ENCODE assay signal across 23 cellular contexts in genomic region chr12:68959457-68960161, GRCh38. TPM values are rescaled to one million over a fixed set of nuclear protein-coding genes. Genes with fewer than 3 reads are reported as not detected.
DNase-seq lines count a peak whose midpoint lies in the region; ATAC-seq and TF ChIP-seq lines count a peak whose summit lies in the region.
"Had no signal": no experiment of that assay in that cellular context is flagged by ENCODE, and none has a peak within 500 bp of the region (broad histone marks: within the 10 kb centered on the region; RNA-seq: fewer than 3 reads in every experiment).

No MANE protein-coding gene starts in this region.

- CTCF ChIA-PET in SK-N-SH (lab: Yijun Ruan, JAX) = interaction anchor here (1.0 kb wide), 1 partner anchor 11 kb away, joined by 3 read pairs; no protein-coding TSS in a partner anchor

- H3K27me3 ChIP-seq in SK-N-SH (ENCODE audit: insufficient read depth) (no peaks in the 10 kb centered on the region), ascending aorta (no peaks in the 10 kb centered on the region)
- H3K27me3 ChIP-seq: neural progenitor cell, Peyer's patch had no signal

- no peak for TF ChIP-seq EP300 in SK-N-SH (IDR thresholded peaks at IDR 0.05; ENCODE audit: borderline replicate concordance in 1 of 2, low read depth in 1 of 2, low read length in 1 of 2)

- H3K9ac ChIP-seq in SK-N-SH = no peak overlapping the region
- H3K9ac ChIP-seq: neural progenitor cell had no signal

- TF ChIP-seq RAD21 in SK-N-SH (IDR thresholded peaks at IDR 0.05; ENCODE audit: low read length) = no peak

- H3K36me3 Mint-ChIP-seq in CD14-positive monocyte = peaks cover 9 to 13% of the 10 kb centered on the region in 2 donors
- H3K36me3 Mint-ChIP-seq in activated T-helper 17 cell treated with anti-CD3 and anti-CD28 coated beads, Interleukin-2, amount 50 U/mL, for 72 hours (ENCODE audit: low read depth) = no peaks in the 10 kb centered on the region
- H3K36me3 Mint-ChIP-seq: neural progenitor cell had no signal

- peaks cover 53% of the 10 kb centered on the region for H3K4me1 Mint-ChIP-seq in CD14-positive monocyte
- peaks cover 25% of the 10 kb centered on the region for H3K4me1 Mint-ChIP-seq in activated T-helper 17 cell treated with anti-CD3 and anti-CD28 coated beads, Interleukin-2, amount 50 U/mL, for 72 hours
- H3K4me1 Mint-ChIP-seq: neural progenitor cell had no signal

- no peaks in the 10 kb centered on the region for H4K20me1 ChIP-seq in SK-N-SH (ENCODE audit: insufficient read depth)

- no peak overlapping the region for H3K27ac ChIP-seq in SK-N-SH (ENCODE audit: low read depth in 2 of 2, low read length in 1 of 2)
- no peak overlapping the region for H3K27ac ChIP-seq in ascending aorta
- H3K27ac ChIP-seq: 22Rv1, neural progenitor cell, Peyer's patch, SK-N-MC had no signal

- no peaks in the 10 kb centered on the region for H3F3A ChIP-seq in SK-N-SH (replicated peaks; ENCODE audit: insufficient read depth)

- no peaks in the 10 kb centered on the region for H3K79me2 ChIP-seq in SK-N-SH (ENCODE audit: insufficient read depth)

- H3K27me3 Mint-ChIP-seq in CD14-positive monocyte (ENCODE audit: low read depth in 3 of 3) = peaks cover 0 to 2% (median 0%) of the 10 kb centered on the region in 3 donors
- H3K27me3 Mint-ChIP-seq in activated T-helper 17 cell treated with anti-CD3 and anti-CD28 coated beads, Interleukin-2, amount 50 U/mL, for 72 hours = no peaks in the 10 kb centered on the region
- H3K27me3 Mint-ChIP-seq: type B pancreatic cell had no signal

- ATAC-seq in SK-N-SH treated with all-trans-retinoic acid at 6 μM for 48 hours (no peak), left colon (peak; percentile 39), GM19035 (IDR thresholded peaks at IDR 0.05; ENCODE audit: unreplicated experiment) (no peak)
- ATAC-seq in activated T-helper 17 cell treated with anti-CD3 and anti-CD28 coated beads, Interleukin-2, amount 50 U/mL, for 72 hours (replicated peaks) = peak; percentile 26
- ATAC-seq: HCT116, left ventricle myocardium superior, WTC11 had no signal

- peaks cover 0 to 13% (median 2%) of the 10 kb centered on the region in 7 donors for H3K9me3 Mint-ChIP-seq in CD14-positive monocyte
- no peaks in the 10 kb centered on the region for H3K9me3 Mint-ChIP-seq in activated T-helper 17 cell treated with anti-CD3 and anti-CD28 coated beads, Interleukin-2, amount 50 U/mL, for 72 hours

- no peak overlapping the region for H3K4me2 ChIP-seq in SK-N-SH
- H3K4me2 ChIP-seq: neural progenitor cell had no signal

- H3K36me3 ChIP-seq in SK-N-SH (replicated peaks in 1 of 2; ENCODE audit: control insufficient read depth in 1 of 2, insufficient read depth in 2 of 2, low read length in 1 of 2) (no peaks in the 10 kb centered on the region), ascending aorta (no peaks in the 10 kb centered on the region)
- H3K36me3 ChIP-seq: neural progenitor cell, Peyer's patch had no signal

- H3K4me3 Mint-ChIP-seq in CD14-positive monocyte = peak overlapping the region in 1 of 2 donors; percentile 23
- peak overlapping the region; percentile 67 for H3K4me3 Mint-ChIP-seq in activated T-helper 17 cell treated with anti-CD3 and anti-CD28 coated beads, Interleukin-2, amount 50 U/mL, for 72 hours
- H3K4me3 Mint-ChIP-seq: neural progenitor cell, type B pancreatic cell, WTC11 had no signal

- intact Hi-C loops in CD14-positive monocyte (cut with micrococcal nuclease) = loop anchor here in 1 of 2 donors (5.0 kb wide), 1 partner anchor 113 kb away; no protein-coding TSS in a partner anchor
- intact Hi-C loops in left colon (cut with DNase I, micrococcal nuclease) = no loop called here
- intact Hi-C loops in ascending aorta (cut with DNase I) = no loop called here

- H3K9me3 ChIP-seq in SK-N-SH = no peaks in the 10 kb centered on the region
- no peaks in the 10 kb centered on the region for H3K9me3 ChIP-seq in ascending aorta
- H3K9me3 ChIP-seq: Peyer's patch had no signal

- no peaks in the 10 kb centered on the region for H3K4me1 ChIP-seq in SK-N-SH (ENCODE audit: control insufficient read depth in 1 of 2, insufficient read depth in 2 of 2, low read depth in 1 of 2, low read length in 1 of 2)
- no peaks in the 10 kb centered on the region for H3K4me1 ChIP-seq in ascending aorta
- H3K4me1 ChIP-seq: neural progenitor cell, Peyer's patch had no signal

- no peak overlapping the region for H3K4me3 ChIP-seq in SK-N-SH (ENCODE audit: low read depth in 2 of 2, low read length in 1 of 2)
- no peak overlapping the region for H3K4me3 ChIP-seq in ascending aorta
- H3K4me3 ChIP-seq: neural progenitor cell, Peyer's patch, SK-N-MC had no signal

- H3K27ac Mint-ChIP-seq in CD14-positive monocyte = peak overlapping the region in 6 of 7 donors; percentile 57 to 79 (median 71)
- H3K27ac Mint-ChIP-seq in activated T-helper 17 cell treated with anti-CD3 and anti-CD28 coated beads, Interleukin-2, amount 50 U/mL, for 72 hours = peak overlapping the region; percentile 83
- H3K27ac Mint-ChIP-seq: neural progenitor cell, progenitor cell of endocrine pancreas, type B pancreatic cell, WTC11 had no signal

- 38% methylated on average over 5 of the region's 5 CpGs for WGBS in SK-N-SH (ENCODE audit: low lambda C conversion rate)

- POLR2A ChIA-PET in SK-N-SH (lab: Yijun Ruan, JAX) = no interaction called here

- peak overlapping the region; percentile 20; the same call in 1 of the 2 replicates for H2AFZ ChIP-seq in SK-N-SH (ENCODE audit: low read depth)
- H2AFZ ChIP-seq: neural progenitor cell had no signal

- DNase-seq in SK-N-SH = no peak
- DNase-seq in CD14-positive monocyte (ENCODE audit: low spot score) = no peak
- no peak for DNase-seq in left colon
- no peak for DNase-seq in NCI-H2196 (lab: John Stamatoyannopoulos, UW; ENCODE audit: unreplicated experiment)
- DNase-seq in ascending aorta (ENCODE audit: low spot score in 2 of 2) = no peak
- DNase-seq: head of caudate nucleus; Kasumi-1; left ventricle myocardium superior; NCI-H1048; NCI-H2029; Peyer's patch; stimulated activated naive CD4-positive, alpha-beta T cell treated with Interleukin-2 at 50 U/mL for 16 hours; T-helper 9 cell had no signal

- no peak for TF ChIP-seq CTCF in SK-N-SH (IDR thresholded peaks at IDR 0.05)
- no peak for TF ChIP-seq CTCF in CD14-positive monocyte (IDR thresholded peaks at IDR 0.05)
- TF ChIP-seq CTCF in ascending aorta (IDR thresholded peaks at IDR 0.05) = no peak

- no peaks in the 10 kb centered on the region for H3K9me2 ChIP-seq in SK-N-SH

TF ChIP-seq in SK-N-SH, 30 proteins besides CTCF, POLR2A, EP300 and RAD21:
- no peak for TF ChIP-seq RXRA (IDR thresholded peaks at IDR 0.05; ENCODE audit: borderline replicate concordance, low read depth)
- no peak for TF ChIP-seq TEAD4 (IDR thresholded peaks at IDR 0.05; ENCODE audit: borderline replicate concordance, insufficient read depth)
- no peak for TF ChIP-seq SMC3 (IDR thresholded peaks at IDR 0.05; ENCODE audit: low read depth, low read length)

TF ChIP-seq in SK-N-SH treated with all-trans-retinoic acid at 6 μM for 48 hours, 23 proteins besides CTCF, POLR2A, EP300 and RAD21 (continues in another document):
- TF ChIP-seq PATZ1 (CRISPR knock-in tag; IDR thresholded peaks at IDR 0.05; ENCODE audit: borderline replicate concordance) (no peak), RARB (CRISPR knock-in tag; IDR thresholded peaks at IDR 0.05) (no peak), CSDC2 (CRISPR knock-in tag; IDR thresholded peaks at IDR 0.05) (no peak), ESRRG (CRISPR knock-in tag; IDR thresholded peaks at IDR 0.05) (no peak), CSRNP3 (CRISPR knock-in tag; IDR thresholded peaks at IDR 0.05) (no peak), ZFP3 (CRISPR knock-in tag; IDR thresholded peaks at IDR 0.05) (no peak), ARNTL (CRISPR knock-in tag; IDR thresholded peaks at IDR 0.05; ENCODE audit: borderline replicate concordance, low read depth) (no peak), ZC3H10 (CRISPR knock-in tag; IDR thresholded peaks at IDR 0.05) (no peak), ZFP30 (CRISPR knock-in tag; IDR thresholded peaks at IDR 0.05) (no peak), ZNF8 (CRISPR knock-in tag; IDR thresholded peaks at IDR 0.05) (no peak)

RNA-seq across cellular contexts. Expression of gene CPM, which starts 26.6 kb away (rescaled TPM):
- 10.8 and 11.9 TPM in 2 replicates for polyA plus RNA-seq in SK-N-SH (2012; rRNA removed)
- 17.2 and 19.2 TPM in 2 replicates for polyA plus RNA-seq in SK-N-SH (2012; cell fraction: cytosol; rRNA removed)
- polyA plus RNA-seq in SK-N-SH (2012; cell fraction: nucleus; rRNA removed) = 4.0 and 5.9 TPM in 2 replicates
- polyA plus RNA-seq in CD14-positive monocyte = 10 to 100 TPM; 26.2 to 32.4 TPM
- total RNA-seq in activated T-helper 17 cell treated with anti-CD3 and anti-CD28 coated beads, Interleukin-2, amount 50 U/mL, for 72 hours = 1 to 10 TPM; 3.6 to 6.3 TPM
- total RNA-seq in left colon = 100 to 1,000 TPM in 1 of 2 donors, 10 to 100 TPM in 1; 98.0 to 109 TPM
- total RNA-seq in ascending aorta = 48.1 TPM

Comparison
In these comparisons a context has a peak if more than half of its experiments do, and no peak if none do; other contexts are left out.
1. ATAC-seq: peak in activated T-helper 17 cell treated with anti-CD3 and anti-CD28 coated beads, Interleukin-2, amount 50 U/mL, for 72 hours (single experiment) and left colon (single experiment); none in SK-N-SH treated with all-trans-retinoic acid at 6 μM for 48 hours (single experiment) and GM19035 (single experiment).